8 cellular contexts compared by ENCODE assay signal in the genomic region with DNA sequence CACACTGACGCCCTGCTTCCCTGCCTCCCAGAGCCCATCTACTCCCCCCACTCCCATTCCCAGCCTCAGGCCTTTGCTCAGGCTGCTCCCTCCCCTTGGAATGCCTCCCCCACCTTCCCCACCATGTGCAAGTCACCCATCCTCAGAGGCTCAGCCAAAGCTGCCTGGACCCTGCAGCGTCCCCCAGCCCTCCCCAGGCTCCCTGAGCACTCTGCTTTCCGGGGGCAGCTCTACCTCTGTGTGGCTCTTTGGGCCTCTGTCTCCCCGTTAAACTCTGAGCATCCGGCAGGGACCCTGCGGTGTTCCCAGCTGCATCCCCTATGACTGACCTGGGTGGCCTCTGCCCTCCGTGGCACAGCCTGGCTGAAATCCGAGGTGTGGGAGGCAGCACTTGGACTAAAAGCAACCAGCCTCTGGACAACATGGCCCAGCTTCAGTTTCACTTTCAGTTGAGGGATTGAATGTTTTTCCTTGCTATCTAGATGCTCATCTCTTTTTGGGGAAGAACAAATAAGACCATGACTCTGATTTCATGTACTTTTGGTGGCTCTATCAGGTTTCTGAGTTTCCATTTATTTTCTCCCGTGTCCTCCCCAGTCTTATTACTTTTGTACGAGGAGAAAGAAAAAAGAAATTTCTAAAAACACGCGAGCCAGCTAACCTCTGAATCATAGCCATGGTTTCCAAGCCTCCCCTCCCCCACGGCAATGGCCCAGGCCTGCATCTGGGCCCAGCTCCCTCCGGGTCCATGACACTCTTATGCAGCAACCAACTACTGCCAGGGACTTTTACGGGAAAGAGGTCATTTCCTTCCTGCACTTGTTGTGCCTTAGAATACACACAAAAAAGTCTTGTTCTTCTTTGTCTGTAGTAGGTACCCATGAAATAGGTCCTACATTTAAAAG. TPM values are rescaled to one million over a fixed set of nuclear protein-coding genes. Genes with fewer than 3 reads are reported as not detected.
DNase-seq lines count a peak whose midpoint lies in the region; ATAC-seq lines count a peak whose summit lies in the region.

No MANE protein-coding gene starts in this region.

- peaks cover 11 to 37% of the 10 kb centered on the region in 2 donors for H3K4me1 ChIP-seq in esophagus (ENCODE audit: control insufficient read depth in 2 of 2, insufficient read depth in 2 of 2, low read length in 1 of 2)
- H3K4me1 ChIP-seq in muscle layer of colon (ENCODE audit: insufficient read depth, low read length), result peaks cover 51% of the 10 kb centered on the region

- 17 to 22% methylated on average over 15 of the region's 15 CpGs for WGBS in esophagus, 2 donors

- H3K4me3 ChIP-seq in esophagus (ENCODE audit: low read depth in 1 of 2, low read length in 2 of 2) (peak overlapping the region; percentile 40 to 52), muscle layer of colon (ENCODE audit: low read depth in 1 of 2, low read length in 2 of 2) (peak overlapping the region; percentile 41 to 78)

- no peaks in the 10 kb centered on the region for H3K9me3 ChIP-seq in esophagus (ENCODE audit: control insufficient read depth in 2 of 2, insufficient read depth in 1 of 2, low read depth in 1 of 2, low read length in 1 of 2)
- H3K9me3 ChIP-seq in muscle layer of colon (ENCODE audit: low read length), result no peaks in the 10 kb centered on the region

- H3K36me3 ChIP-seq in esophagus (ENCODE audit: control insufficient read depth in 2 of 2, insufficient read depth in 2 of 2, low read length in 1 of 2) (peaks cover 0 to 5% of the 10 kb centered on the region in 2 donors), muscle layer of colon (ENCODE audit: insufficient read depth, low read length) (no peaks in the 10 kb centered on the region)

- peak overlapping the region; percentile 59 for H3K9ac ChIP-seq in muscle layer of colon (ENCODE audit: low read length)

- H3K27me3 Mint-ChIP-seq in activated T-cell treated with anti-CD3 and anti-CD28 coated beads, Interleukin-2, amount 50 U/mL, for 4 hours (ENCODE audit: low read depth), result no peaks in the 10 kb centered on the region

- no peaks in the 10 kb centered on the region for H3K9me3 Mint-ChIP-seq in activated T-cell treated with anti-CD3 and anti-CD28 coated beads, Interleukin-2, amount 50 U/mL, for 4 hours

- peak overlapping the region; percentile 89 for H3K4me3 Mint-ChIP-seq in activated T-cell treated with anti-CD3 and anti-CD28 coated beads, Interleukin-2, amount 50 U/mL, for 4 hours

- DNase-seq in DMS153 (lab: John Stamatoyannopoulos, UW) (peak; percentile 10), NCI-H226 (peak; percentile 21), DMS79 treated with DMSO at 0.1 percent for 48 hours (lab: John Stamatoyannopoulos, UW) (no peak)
- DNase-seq in activated T-cell treated with anti-CD3 and anti-CD28 coated beads, Interleukin-2, amount 50 U/mL, for 4 hours, result peak; percentile 75
- peak; percentile 43 to 55 for DNase-seq in stimulated activated CD8-positive, alpha-beta memory T cell treated with anti-CD3 and anti-CD28 coated beads, Interleukin-4, amount 100 ng/mL, for 4 hours (ENCODE audit: low read depth in 2 of 2, low spot score in 1 of 2)

- peaks cover 95% of the 10 kb centered on the region for H3K4me1 Mint-ChIP-seq in activated T-cell treated with anti-CD3 and anti-CD28 coated beads, Interleukin-2, amount 50 U/mL, for 4 hours (ENCODE audit: low read depth)

- H3K36me3 Mint-ChIP-seq in activated T-cell treated with anti-CD3 and anti-CD28 coated beads, Interleukin-2, amount 50 U/mL, for 4 hours (ENCODE audit: insufficient read depth), result peaks cover 10% of the 10 kb centered on the region

- no peaks in the 10 kb centered on the region for H3K27me3 ChIP-seq in esophagus (ENCODE audit: control insufficient read depth in 1 of 2, insufficient read depth in 2 of 2, low read length in 2 of 2)
- no peaks in the 10 kb centered on the region for H3K27me3 ChIP-seq in muscle layer of colon (ENCODE audit: control insufficient read depth in 1 of 2, insufficient read depth in 2 of 2, low read length in 2 of 2)

- H3K27ac ChIP-seq in esophagus (ENCODE audit: low read depth in 2 of 2, low read length in 1 of 2), result peak overlapping the region; percentile 81 to 85
- peak overlapping the region; percentile 91 for H3K27ac ChIP-seq in muscle layer of colon (ENCODE audit: low read depth, low read length)

- ATAC-seq in activated T-cell treated with anti-CD3 and anti-CD28 coated beads, Interleukin-2, amount 50 U/mL, for 4 hours, result peak; percentile 53 to 57
- no peak for ATAC-seq in HG02610 (IDR thresholded peaks at IDR 0.05; ENCODE audit: unreplicated experiment)

RNA-seq across cellular contexts. Expression of a gene that starts 3.8 kb away (rescaled TPM):
- 10 to 100 TPM; 14.4 to 17.7 (median 15.5) TPM for total RNA-seq in activated T-cell treated with anti-CD3 and anti-CD28 coated beads, Interleukin-2, amount 50 U/mL, for 4 hours
- 10 to 100 TPM; 10.2 to 10.6 TPM for polyA plus RNA-seq in esophagus

RNA-seq across cellular contexts. Expression of a gene that starts 44.8 kb away (rescaled TPM):
- total RNA-seq in activated T-cell treated with anti-CD3 and anti-CD28 coated beads, Interleukin-2, amount 50 U/mL, for 4 hours, result under 1 TPM in 1 of 3 donors, not detected in 2; 0.27 TPM
- 1 to 10 TPM; 2.4 to 2.5 TPM for polyA plus RNA-seq in esophagus
